In the genomic region with DNA sequence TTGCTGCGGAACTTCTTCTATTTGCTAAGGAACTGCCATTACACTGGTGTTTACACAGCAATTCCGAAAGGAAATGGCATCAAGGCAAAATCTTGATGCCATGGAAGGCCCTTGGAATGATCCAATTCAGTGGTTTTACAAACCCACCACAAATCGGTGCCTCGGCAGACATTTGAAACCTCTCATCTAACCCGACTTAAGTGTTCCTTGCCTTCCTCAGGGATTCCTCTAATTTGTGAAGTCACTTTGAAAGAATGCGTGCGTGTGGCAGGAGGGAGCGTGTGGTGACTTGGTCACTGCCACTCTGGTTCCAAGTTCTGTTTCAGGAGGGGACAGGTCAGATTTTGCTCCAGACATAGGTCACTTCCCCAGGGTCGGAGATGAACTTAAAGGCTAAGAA, we compare ENCODE assay signal across 1 cellular context.
TF ChIP-seq lines count a peak whose summit lies in the region.

No MANE protein-coding gene starts in this region.

TF ChIP-seq in GM23338, 12 proteins besides CTCF, POLR2A, EP300 and RAD21 (continued from another document):
- TF ChIP-seq ZNF462 (CRISPR knock-in tag; IDR thresholded peaks at IDR 0.05) (no peak), STAT1 (IDR thresholded peaks at IDR 0.05; ENCODE audit: unreplicated experiment) (no peak), POLR2AphosphoS5 (IDR thresholded peaks at IDR 0.05; ENCODE audit: low read depth) (no peak), REST (IDR thresholded peaks at IDR 0.05; ENCODE audit: unreplicated experiment) (no peak)
TF ChIP-seq in GM23338: peak in this region for 0.
